In the genomic region with DNA sequence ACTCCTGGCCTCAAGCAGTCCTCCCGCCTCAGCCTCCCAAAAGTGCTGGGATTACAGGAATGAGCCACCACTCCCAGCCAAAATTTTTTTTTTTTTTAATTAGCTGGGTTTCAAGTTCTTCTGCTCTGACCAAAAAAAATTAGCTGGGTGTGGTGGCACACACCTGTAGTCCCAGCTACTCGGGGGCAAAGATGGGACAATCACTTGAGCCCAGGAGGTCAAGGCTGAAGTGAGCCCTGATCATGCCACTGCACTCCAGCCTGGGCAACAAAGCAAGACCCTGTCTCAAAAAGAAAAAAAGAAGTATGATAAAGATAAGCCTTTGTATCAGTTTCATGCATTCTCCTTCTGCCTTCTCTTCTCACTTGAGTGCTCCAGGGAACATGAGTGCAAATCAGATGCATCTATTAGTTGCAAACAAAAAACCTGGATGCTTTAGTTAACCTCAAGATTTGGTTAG, we compare ENCODE assay signal across 1 cellular context.
TF ChIP-seq lines count a peak whose summit lies in the region.

No MANE protein-coding gene starts in this region.

TF ChIP-seq in K562, 482 proteins besides CTCF, POLR2A, EP300 and RAD21:
- TF ChIP-seq, protein P1, sequence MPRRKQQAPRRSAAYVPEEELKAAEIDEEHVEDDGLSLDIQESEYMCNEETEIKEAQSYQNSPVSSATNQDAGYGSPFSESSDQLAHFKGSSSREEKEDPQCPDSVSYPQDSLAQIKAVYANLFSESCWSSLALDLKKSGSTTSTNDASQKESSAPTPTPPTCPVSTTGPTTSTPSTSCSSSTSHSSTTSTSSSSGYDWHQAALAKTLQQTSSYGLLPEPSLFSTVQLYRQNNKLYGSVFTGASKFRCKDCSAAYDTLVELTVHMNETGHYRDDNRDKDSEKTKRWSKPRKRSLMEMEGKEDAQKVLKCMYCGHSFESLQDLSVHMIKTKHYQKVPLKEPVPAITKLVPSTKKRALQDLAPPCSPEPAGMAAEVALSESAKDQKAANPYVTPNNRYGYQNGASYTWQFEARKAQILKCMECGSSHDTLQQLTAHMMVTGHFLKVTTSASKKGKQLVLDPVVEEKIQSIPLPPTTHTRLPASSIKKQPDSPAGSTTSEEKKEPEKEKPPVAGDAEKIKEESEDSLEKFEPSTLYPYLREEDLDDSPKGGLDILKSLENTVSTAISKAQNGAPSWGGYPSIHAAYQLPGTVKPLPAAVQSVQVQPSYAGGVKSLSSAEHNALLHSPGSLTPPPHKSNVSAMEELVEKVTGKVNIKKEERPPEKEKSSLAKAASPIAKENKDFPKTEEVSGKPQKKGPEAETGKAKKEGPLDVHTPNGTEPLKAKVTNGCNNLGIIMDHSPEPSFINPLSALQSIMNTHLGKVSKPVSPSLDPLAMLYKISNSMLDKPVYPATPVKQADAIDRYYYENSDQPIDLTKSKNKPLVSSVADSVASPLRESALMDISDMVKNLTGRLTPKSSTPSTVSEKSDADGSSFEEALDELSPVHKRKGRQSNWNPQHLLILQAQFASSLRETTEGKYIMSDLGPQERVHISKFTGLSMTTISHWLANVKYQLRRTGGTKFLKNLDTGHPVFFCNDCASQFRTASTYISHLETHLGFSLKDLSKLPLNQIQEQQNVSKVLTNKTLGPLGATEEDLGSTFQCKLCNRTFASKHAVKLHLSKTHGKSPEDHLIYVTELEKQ (CRISPR knock-in tag; IDR thresholded peaks at IDR 0.05) = no peak
- TF ChIP-seq POLR2AphosphoS5 (IDR thresholded peaks at IDR 0.05; ENCODE audit: control insufficient read depth, insufficient read depth, low read depth, low read length) (no peak), ZNF124 (CRISPR knock-in tag; IDR thresholded peaks at IDR 0.05) (no peak), NR2F6 (CRISPR knock-in tag; IDR thresholded peaks at IDR 0.05) (no peak), U2AF1 (optimal IDR thresholded peaks at IDR 0.05; ENCODE audit: low read depth, low read length) (no peak), CBX5 (IDR thresholded peaks at IDR 0.05; ENCODE audit: borderline replicate concordance, low read depth) (no peak), MLX (CRISPR knock-in tag; conservative IDR thresholded peaks at IDR 0.05) (no peak), LCOR (CRISPR knock-in tag; IDR thresholded peaks at IDR 0.05) (no peak)
TF ChIP-seq in K562: peak in this region for 0.
